In the genomic region with DNA sequence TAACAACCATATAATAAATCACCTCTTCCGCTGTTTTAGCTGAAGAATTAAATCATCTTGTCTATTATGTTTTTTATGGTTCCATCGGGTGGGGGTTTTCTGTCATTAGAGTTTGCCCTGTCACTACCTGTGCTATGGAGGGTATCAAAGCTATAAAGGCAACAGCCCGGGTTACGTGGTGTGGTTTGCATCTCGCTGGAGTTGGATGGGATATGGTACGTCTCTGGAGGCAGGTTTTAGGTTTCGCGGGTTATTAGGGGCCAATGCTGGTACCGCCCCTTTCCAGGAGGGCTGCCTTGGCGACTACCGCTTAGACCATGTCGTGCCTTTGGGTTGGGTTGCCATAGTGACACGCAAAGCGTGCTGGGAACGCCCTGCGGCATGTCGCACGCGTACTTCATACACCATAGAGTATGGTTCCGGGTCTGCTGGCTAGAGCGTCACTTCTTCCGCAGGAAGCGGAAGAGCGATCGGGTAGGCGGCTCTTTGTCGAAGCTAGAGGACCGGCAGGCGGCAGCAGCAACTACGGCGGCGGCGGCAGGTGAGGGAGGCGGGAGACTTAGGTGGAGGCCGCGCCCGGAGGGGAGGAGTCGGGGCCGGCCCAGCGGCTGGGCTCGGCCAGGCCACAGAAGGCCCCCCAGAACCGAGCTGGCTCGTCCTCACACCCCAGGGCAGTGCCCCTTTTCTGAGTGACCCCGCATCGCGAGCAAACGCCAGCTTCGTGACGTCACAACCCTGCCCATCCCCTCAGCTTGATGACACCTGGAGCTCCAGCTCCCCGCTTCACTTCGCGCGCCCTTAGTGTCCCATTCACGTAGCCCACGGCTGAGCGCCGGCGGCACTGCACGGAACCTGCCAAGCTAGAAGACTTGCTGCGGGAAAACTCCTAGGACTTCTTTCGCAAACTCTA, we compare ENCODE assay signal across 8 cellular contexts. TPM values are rescaled to one million over a fixed set of nuclear protein-coding genes. Genes with fewer than 3 reads are reported as not detected.
DNase-seq lines count a peak whose midpoint lies in the region; ATAC-seq, FAIRE-seq and TF ChIP-seq lines count a peak whose summit lies in the region.

A gene with protein sequence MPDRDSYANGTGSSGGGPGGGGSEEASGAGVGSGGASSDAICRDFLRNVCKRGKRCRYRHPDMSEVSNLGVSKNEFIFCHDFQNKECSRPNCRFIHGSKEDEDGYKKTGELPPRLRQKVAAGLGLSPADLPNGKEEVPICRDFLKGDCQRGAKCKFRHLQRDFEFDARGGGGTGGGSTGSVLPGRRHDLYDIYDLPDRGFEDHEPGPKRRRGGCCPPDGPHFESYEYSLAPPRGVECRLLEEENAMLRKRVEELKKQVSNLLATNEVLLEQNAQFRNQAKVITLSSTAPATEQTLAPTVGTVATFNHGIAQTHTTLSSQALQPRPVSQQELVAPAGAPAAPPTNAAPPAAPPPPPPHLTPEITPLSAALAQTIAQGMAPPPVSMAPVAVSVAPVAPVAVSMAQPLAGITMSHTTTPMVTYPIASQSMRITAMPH (plus strand): TSS at position 489 of the 910 bp plus-strand sequence. CDS start 2,297 bp downstream, outside the sequence.

- no peaks in the 10 kb centered on the region for H3K9me3 ChIP-seq in prostate gland

- WGBS in prostate gland = under 1% methylated on average over 56 of the region's 61 CpGs

- peak; percentile 45 to 94 (median 72) for TF ChIP-seq CTCF in prostate gland (IDR thresholded peaks at IDR 0.05)

- H3K36me3 ChIP-seq in prostate gland = no peaks in the 10 kb centered on the region

- DNase-seq in GM12892 (ENCODE audit: insufficient read length) (peak; percentile 88), NCI-H1436 treated with DMSO at 0.1 percent for 48 hours (lab: John Stamatoyannopoulos, UW) (peak; percentile 95), T-cell (peak; percentile 87 to 98 (median 96)), amniotic stem cell (lab: John Stamatoyannopoulos, UW) (peak; percentile 99), left ventricle myocardium superior (peak; percentile 97), prostate gland (ENCODE audit: low spot score) (peak; percentile 97), urothelium cell line (ENCODE audit: low spot score) (peak; percentile 94)

- H3K4me3 ChIP-seq in prostate gland = peak within 1 kb of the TSS; percentile 61

- POLR2A ChIA-PET in T-cell (lab: Charles Lee) = interaction anchor here (0.5 to 3.5 kb wide), 13 partner anchors 10 to 220 kb away, joined by 3 to 33 read pairs (median 6); a partner anchor contains a TSS

- peak; percentile 99 for TF ChIP-seq POLR2A in GM12892 (IDR thresholded peaks at IDR 0.05; ENCODE audit: low read depth, low read length)
- peak; percentile 88 for TF ChIP-seq POLR2A in prostate gland (IDR thresholded peaks at IDR 0.05)

- H3K36me3 Mint-ChIP-seq in T-cell = peaks cover 30% of the 10 kb centered on the region

- peak within 1 kb of the TSS; percentile 94 to 99 (median 94) for H3K4me3 Mint-ChIP-seq in T-cell

- H3K27me3 Mint-ChIP-seq in T-cell = no peaks in the 10 kb centered on the region

- H3K27me3 ChIP-seq in prostate gland (replicated peaks; ENCODE audit: insufficient read depth) = no peaks in the 10 kb centered on the region

- peak within 1 kb of the TSS; percentile 97 to 98 for H3K27ac Mint-ChIP-seq in T-cell

- H3K27ac ChIP-seq in prostate gland = peak within 1 kb of the TSS; percentile 93 to 97

- peaks cover 8% of the 10 kb centered on the region for H3K4me1 ChIP-seq in prostate gland (replicated peaks)

- no peaks in the 10 kb centered on the region for H3K9me3 Mint-ChIP-seq in T-cell

- ATAC-seq in HG02852 (IDR thresholded peaks at IDR 0.05; ENCODE audit: unreplicated experiment) (peak; percentile 88), T-cell (replicated peaks in 1 of 4) (peak; percentile 76 to 79 (median 76)), left ventricle myocardium superior (peak; percentile 85)

- CTCF ChIA-PET in T-cell (lab: Charles Lee) = interaction anchor here (0.6 to 4.4 kb wide), 25 partner anchors 8 to 459 kb away, joined by 3 to 65 read pairs (median 4); a partner anchor contains a TSS

- FAIRE-seq in GM12892 (lab: Jason Lieb, UNC) = peak; percentile 99
- FAIRE-seq in urothelium cell line (lab: Jason Lieb, UNC) = peak; percentile 89

- intact Hi-C loops in left ventricle myocardium superior (cut with micrococcal nuclease) (no loop called here), prostate gland (cut with DNase I) (loop anchor here (2.0 to 5.0 kb wide), 2 partner anchors 39 to 107 kb away; a partner anchor contains a TSS)

- H3K4me1 Mint-ChIP-seq in T-cell = peaks cover 34 to 39% (median 37%) of the 10 kb centered on the region in 3 donors

RNA-seq across cellular contexts. Expression of the gene that starts here (rescaled TPM):
- 2.7 TPM for polyA plus RNA-seq in GM12892 (2012; ENCODE audit: missing spikeins)
- total RNA-seq in T-cell (10 to 100 TPM in 3 of 5 donors, 1 to 10 TPM in 2; 8.4 to 15.1 (median 11.4) TPM), left ventricle myocardium superior (5.5 TPM), prostate gland (1 to 10 TPM; 4.6 to 9.1 TPM)

Comparison
In these comparisons a context has a peak if more than half of its experiments do, and no peak if none do; other contexts are left out.
1. Peak in every context shown above with its lines: DNase-seq, ATAC-seq, H3K4me3 ChIP-seq and H3K27ac ChIP-seq.